Comparison of ENCODE assay signal across 25 cellular contexts in the genomic region with DNA sequence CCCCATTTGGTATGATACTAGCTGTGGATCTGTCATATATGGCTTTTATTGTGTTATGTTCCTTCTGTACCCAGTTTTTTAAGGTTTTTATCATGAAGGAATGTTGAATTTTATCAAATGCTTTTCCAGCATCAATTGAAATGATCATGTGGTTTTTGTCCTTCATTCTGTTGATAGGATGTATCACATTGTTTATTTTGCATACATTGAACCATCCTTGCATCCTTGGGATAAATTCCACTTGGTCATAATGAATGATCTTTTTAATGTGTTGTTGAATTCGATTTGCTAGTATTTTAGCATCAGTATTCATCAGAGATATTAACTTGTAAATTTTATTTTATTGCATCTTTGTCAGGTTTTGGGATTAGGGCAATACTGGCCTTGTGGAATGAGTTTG. TPM values are rescaled to one million over a fixed set of nuclear protein-coding genes. Genes with fewer than 3 reads are reported as not detected.
DNase-seq lines count a peak whose midpoint lies in the region; ATAC-seq, FAIRE-seq and TF ChIP-seq lines count a peak whose summit lies in the region.
"Had no signal": no experiment of that assay in that cellular context is flagged by ENCODE, and none has a peak within 500 bp of the region (broad histone marks: within the 10 kb centered on the region; RNA-seq: fewer than 3 reads in every experiment).

No MANE protein-coding gene starts in this region.

- no peaks in the 10 kb centered on the region for H3K27me3 ChIP-seq in endodermal cell (ENCODE audit: control insufficient read depth, insufficient read depth, low read length, poor library complexity, severe bottlenecking)
- H3K27me3 ChIP-seq: BE2C; BLaER1 treated with 17β-estradiol and CSF1 and Interleukin-3, amounts not matched to agents 10 nM and 100 nM had no signal

- TF ChIP-seq POLR2A in GM12892 (IDR thresholded peaks at IDR 0.05; ENCODE audit: low read depth, low read length): no peak

- H3K9ac ChIP-seq in endodermal cell (ENCODE audit: extremely low read depth, low read length, poor library complexity, severe bottlenecking): no peak overlapping the region
- H3K9ac ChIP-seq: BLaER1 treated with 17β-estradiol and CSF1 and Interleukin-3, amounts not matched to agents 10 nM and 100 nM; GM23248 had no signal

- peaks cover 12% of the 10 kb centered on the region for H3K4me1 Mint-ChIP-seq in T-helper 1 cell treated with Interleukin-12 subunit alpha and Interleukin-12 subunit beta and Interleukin-4 antibody, amounts not matched to agents 30 μg/mL and 1 μg/mL, for 36 hours (ENCODE audit: low read depth)
- peaks cover 11% of the 10 kb centered on the region for H3K4me1 Mint-ChIP-seq in endodermal cell
- peaks cover 17 to 33% of the 10 kb centered on the region in 2 donors for H3K4me1 Mint-ChIP-seq in stimulated activated naive B cell treated with anti-CD40 and anti-IgM and Interleukin-4, amounts not matched to agents 10 μg/mL and 1 μg/mL and 100 μg/mL, for 72 hours
- H3K4me1 Mint-ChIP-seq: CD14-positive monocyte had no signal

- H3K27ac Mint-ChIP-seq in T-helper 1 cell treated with Interleukin-12 subunit alpha and Interleukin-12 subunit beta and Interleukin-4 antibody, amounts not matched to agents 30 μg/mL and 1 μg/mL, for 36 hours: peak overlapping the region; percentile 3
- no peak overlapping the region for H3K27ac Mint-ChIP-seq in endodermal cell
- H3K27ac Mint-ChIP-seq in stimulated activated naive B cell treated with anti-CD40 and anti-IgM and Interleukin-4, amounts not matched to agents 10 μg/mL and 1 μg/mL and 100 μg/mL, for 72 hours: peak overlapping the region; percentile 25
- H3K27ac Mint-ChIP-seq: CD14-positive monocyte; CD4-positive, alpha-beta T cell had no signal

- H3K27me3 Mint-ChIP-seq in T-helper 1 cell treated with Interleukin-12 subunit alpha and Interleukin-12 subunit beta and Interleukin-4 antibody, amounts not matched to agents 30 μg/mL and 1 μg/mL, for 36 hours (ENCODE audit: low read depth): no peaks in the 10 kb centered on the region
- no peaks in the 10 kb centered on the region for H3K27me3 Mint-ChIP-seq in endodermal cell (ENCODE audit: insufficient read depth)
- H3K27me3 Mint-ChIP-seq in stimulated activated naive B cell treated with anti-CD40 and anti-IgM and Interleukin-4, amounts not matched to agents 10 μg/mL and 1 μg/mL and 100 μg/mL, for 72 hours: no peaks in the 10 kb centered on the region
- H3K27me3 Mint-ChIP-seq: CD4-positive, alpha-beta T cell had no signal

- no peak for TF ChIP-seq CTCF in endodermal cell (conservative IDR thresholded peaks at IDR 0.05)

- H3K36me3 ChIP-seq in endodermal cell (ENCODE audit: control insufficient read depth, insufficient read depth, low read length): peaks cover 89% of the 10 kb centered on the region

- H3K4me1 ChIP-seq in endodermal cell (ENCODE audit: control insufficient read depth, insufficient read depth, low read length): no peaks in the 10 kb centered on the region
- H3K4me1 ChIP-seq: A549; BE2C; BLaER1 treated with 17β-estradiol and CSF1 and Interleukin-3, amounts not matched to agents 10 nM and 100 nM had no signal

- no peak overlapping the region for H3K4me3 Mint-ChIP-seq in T-helper 1 cell treated with Interleukin-12 subunit alpha and Interleukin-12 subunit beta and Interleukin-4 antibody, amounts not matched to agents 30 μg/mL and 1 μg/mL, for 36 hours
- H3K4me3 Mint-ChIP-seq in endodermal cell: no peak overlapping the region
- H3K4me3 Mint-ChIP-seq in stimulated activated naive B cell treated with anti-CD40 and anti-IgM and Interleukin-4, amounts not matched to agents 10 μg/mL and 1 μg/mL and 100 μg/mL, for 72 hours: no peak overlapping the region
- H3K4me3 Mint-ChIP-seq: CD14-positive monocyte; CD4-positive, alpha-beta T cell had no signal

- DNase-seq in T-helper 1 cell (no peak), GM12892 (ENCODE audit: insufficient read length) (no peak), endodermal cell (no peak), LoVo (ENCODE audit: low spot score) (no peak)
- DNase-seq in stimulated activated naive B cell treated with anti-CD40 and anti-IgM and Interleukin-4, amounts not matched to agents 10 μg/mL and 1 μg/mL and 100 μg/mL, for 72 hours: no peak
- DNase-seq: 8988T; ACHN; AML-193; BE2C; Calu3; CD4-positive, alpha-beta T cell; COR-L47; DMS53; DMS79 treated with DMSO at 0.1 percent for 48 hours; GF-D8; GM23248; H7; HCEC 1CT had no signal

- H3K27ac ChIP-seq in endodermal cell (ENCODE audit: low read depth, low read length): no peak overlapping the region
- H3K27ac ChIP-seq: A549; BLaER1 treated with 17β-estradiol and CSF1 and Interleukin-3, amounts not matched to agents 10 nM and 100 nM; GM23248 had no signal

- peak; percentile 68 for FAIRE-seq in GM12892 (lab: Jason Lieb, UNC)
- FAIRE-seq: A549, GM12891, H1 had no signal

- H3K4me3 ChIP-seq in endodermal cell (ENCODE audit: low read length): peak overlapping the region; percentile 50
- H3K4me3 ChIP-seq: A549; BLaER1 treated with 17β-estradiol and CSF1 and Interleukin-3, amounts not matched to agents 10 nM and 100 nM; GM23248 had no signal

- 100% methylated on average over 1 of the region's 1 CpG; no CpG with 5 or more reads in 1 of the 2 experiments for WGBS in endodermal cell (ENCODE audit: insufficient coverage in 1 of 2, insufficient read length in 1 of 2), 2 experiments

- H3K36me3 Mint-ChIP-seq in T-helper 1 cell treated with Interleukin-12 subunit alpha and Interleukin-12 subunit beta and Interleukin-4 antibody, amounts not matched to agents 30 μg/mL and 1 μg/mL, for 36 hours (ENCODE audit: low read depth): peaks cover 75% of the 10 kb centered on the region
- H3K36me3 Mint-ChIP-seq in endodermal cell (ENCODE audit: low read depth): peaks cover 83% of the 10 kb centered on the region
- H3K36me3 Mint-ChIP-seq in stimulated activated naive B cell treated with anti-CD40 and anti-IgM and Interleukin-4, amounts not matched to agents 10 μg/mL and 1 μg/mL and 100 μg/mL, for 72 hours: peaks cover 73 to 84% of the 10 kb centered on the region in 2 donors

- no peak for ATAC-seq in stimulated activated naive B cell treated with anti-CD40 and anti-IgM and Interleukin-4, amounts not matched to agents 10 μg/mL and 1 μg/mL and 100 μg/mL, for 72 hours (replicated peaks)
- no peak for ATAC-seq in HG03521 (IDR thresholded peaks at IDR 0.05; ENCODE audit: unreplicated experiment)
- ATAC-seq: A549 had no signal

- H3K9me3 ChIP-seq in endodermal cell (ENCODE audit: control insufficient read depth, low read length): peaks cover 44% of the 10 kb centered on the region
- H3K9me3 ChIP-seq: BE2C had no signal

- peaks cover 38% of the 10 kb centered on the region for H3K9me3 Mint-ChIP-seq in T-helper 1 cell treated with Interleukin-12 subunit alpha and Interleukin-12 subunit beta and Interleukin-4 antibody, amounts not matched to agents 30 μg/mL and 1 μg/mL, for 36 hours
- H3K9me3 Mint-ChIP-seq in endodermal cell: peaks cover 29% of the 10 kb centered on the region
- peaks cover 19 to 26% of the 10 kb centered on the region in 2 donors for H3K9me3 Mint-ChIP-seq in stimulated activated naive B cell treated with anti-CD40 and anti-IgM and Interleukin-4, amounts not matched to agents 10 μg/mL and 1 μg/mL and 100 μg/mL, for 72 hours

RNA-seq across cellular contexts. Expression of a gene that starts 31.1 kb away (rescaled TPM):
- polyA plus RNA-seq in GM12892 (2012; ENCODE audit: missing spikeins): 181 TPM
- total RNA-seq in endodermal cell: 100 to 1,000 TPM; 195 to 231 TPM
- 238 TPM for polyA plus RNA-seq in endodermal cell (2013, experiment 1 of 2)
- polyA plus RNA-seq in endodermal cell (2013, experiment 2 of 2): 234 TPM

RNA-seq across cellular contexts. Expression of a gene that starts 31.2 kb away (rescaled TPM):
- polyA plus RNA-seq in GM12892 (2012; ENCODE audit: missing spikeins): 28.9 TPM
- total RNA-seq in endodermal cell: 10 to 100 TPM; 18.8 to 33.6 TPM
- 37.0 TPM for polyA plus RNA-seq in endodermal cell (2013, experiment 1 of 2)
- polyA plus RNA-seq in endodermal cell (2013, experiment 2 of 2): 32.8 TPM

RNA-seq across cellular contexts. Expression of a gene that starts 48.8 kb away (rescaled TPM):
- polyA plus RNA-seq in GM12892 (2012; ENCODE audit: missing spikeins): 16.7 TPM
- total RNA-seq in endodermal cell: 10 to 100 TPM; 19.8 to 23.3 TPM
- polyA plus RNA-seq in endodermal cell (2013, experiment 1 of 2): 18.6 TPM
- 21.0 TPM for polyA plus RNA-seq in endodermal cell (2013, experiment 2 of 2)
